ENCODE assay signal across 10 cellular contexts in genomic region chr20:33370296-33370695, GRCh38. TPM values are rescaled to one million over a fixed set of nuclear protein-coding genes. Genes with fewer than 3 reads are reported as not detected.
DNase-seq lines count a peak whose midpoint lies in the region; ATAC-seq and TF ChIP-seq lines count a peak whose summit lies in the region.
"Had no signal": no experiment of that assay in that cellular context is flagged by ENCODE, and none has a peak within 500 bp of the region (broad histone marks: within the 10 kb centered on the region; RNA-seq: fewer than 3 reads in every experiment).

No MANE protein-coding gene starts in this region.

- ATAC-seq in mucosa of descending colon = peak; percentile 73
- ATAC-seq in upper lobe of right lung = peak; percentile 55
- ATAC-seq: WTC11 had no signal

- no peaks in the 10 kb centered on the region for H3K9me3 Mint-ChIP-seq in mesothelial cell of epicardium
- H3K9me3 Mint-ChIP-seq: WTC11 had no signal

- H3K27ac Mint-ChIP-seq in mesothelial cell of epicardium = no peak overlapping the region
- H3K27ac Mint-ChIP-seq: WTC11 had no signal

- H3K4me1 ChIP-seq in mucosa of descending colon (ENCODE audit: low read depth) (no peaks in the 10 kb centered on the region), upper lobe of right lung (no peaks in the 10 kb centered on the region)

- H3K27me3 Mint-ChIP-seq in mesothelial cell of epicardium (ENCODE audit: low read depth) = no peaks in the 10 kb centered on the region

- TF ChIP-seq CTCF in mucosa of descending colon (IDR thresholded peaks at IDR 0.05) (no peak), upper lobe of right lung (IDR thresholded peaks at IDR 0.05) (no peak), mesothelial cell of epicardium (IDR thresholded peaks at IDR 0.05; ENCODE audit: unreplicated experiment) (no peak), GM10248 (IDR thresholded peaks at IDR 0.05; ENCODE audit: control extremely low read depth, extremely low read depth, low read depth, missing control alignments) (no peak)

- POLR2A ChIA-PET in GM10248 (lab: Yijun Ruan, JAX) = no interaction called here

- DNase-seq in activated naive CD4-positive, alpha-beta T cell treated with Interleukin-2 at 50 U/mL for 16 hours = peak; percentile 64
- DNase-seq in activated naive CD4-positive, alpha-beta T cell treated with anti-CD3 and anti-CD28 coated beads, Interleukin-2, amount 50 U/mL, for 16 hours = no peak
- DNase-seq in activated T-cell treated with anti-CD3 and anti-CD28 coated beads for 4 hours (peak; percentile 11), mucosa of descending colon (peak in 1 of 3 donors; percentile 22), upper lobe of right lung (no peak), NCI-H1694 treated with DMSO at 0.1 percent for 48 hours (lab: John Stamatoyannopoulos, UW) (no peak), mesothelial cell of epicardium (ENCODE audit: low spot score in 2 of 2, unreplicated experiment in 2 of 2) (no peak), GM10248 (ENCODE audit: extremely low spot score) (no peak)
- DNase-seq: nucleus accumbens had no signal

- CTCF ChIA-PET in GM10248 (lab: Yijun Ruan, JAX) = no interaction called here

- H3K27ac ChIP-seq in upper lobe of right lung = no peak overlapping the region

- H3K36me3 Mint-ChIP-seq in mesothelial cell of epicardium = peaks cover 34% of the 10 kb centered on the region

- no peak overlapping the region for H3K4me3 Mint-ChIP-seq in mesothelial cell of epicardium
- H3K4me3 Mint-ChIP-seq: WTC11 had no signal

- intact Hi-C loops in mucosa of descending colon (cut with DNase I, micrococcal nuclease) (no loop called here), upper lobe of right lung (cut with DNase I) (no loop called here)

- peaks cover 2% of the 10 kb centered on the region for H3K4me1 Mint-ChIP-seq in mesothelial cell of epicardium
- H3K4me1 Mint-ChIP-seq: WTC11 had no signal

- H3K4me3 ChIP-seq in mucosa of descending colon = no peak overlapping the region
- H3K4me3 ChIP-seq in upper lobe of right lung = no peak overlapping the region

- no peaks in the 10 kb centered on the region for H3K9me3 ChIP-seq in mucosa of descending colon
- no peaks in the 10 kb centered on the region for H3K9me3 ChIP-seq in upper lobe of right lung

- no peaks in the 10 kb centered on the region for H3K27me3 ChIP-seq in upper lobe of right lung

- H3K36me3 ChIP-seq in mucosa of descending colon (ENCODE audit: low read depth) = peaks cover 11% of the 10 kb centered on the region
- H3K36me3 ChIP-seq in upper lobe of right lung = peaks cover 81% of the 10 kb centered on the region

RNA-seq across cellular contexts. Expression of gene CDK5RAP1, which starts 31.0 kb away (rescaled TPM):
- total RNA-seq in mucosa of descending colon = 10 to 100 TPM; 20.4 to 24.5 (median 23.7) TPM
- 26.6 TPM for total RNA-seq in upper lobe of right lung
- total RNA-seq in mesothelial cell of epicardium = 38.7 to 41.0 TPM (median 39.8 TPM) in 3 replicates

Comparison
In these comparisons a context has a peak if more than half of its experiments do, and no peak if none do; other contexts are left out.
1. DNase-seq: peak in activated naive CD4-positive, alpha-beta T cell treated with Interleukin-2 at 50 U/mL for 16 hours (single experiment) and activated T-cell treated with anti-CD3 and anti-CD28 coated beads for 4 hours (single experiment); none in activated naive CD4-positive, alpha-beta T cell treated with anti-CD3 and anti-CD28 coated beads, Interleukin-2, amount 50 U/mL, for 16 hours (single experiment), upper lobe of right lung (single experiment), NCI-H1694 treated with DMSO at 0.1 percent for 48 hours (single experiment), mesothelial cell of epicardium (0 of 2) and GM10248 (single experiment).